ENCODE assay signal across 26 cellular contexts in the genomic region with DNA sequence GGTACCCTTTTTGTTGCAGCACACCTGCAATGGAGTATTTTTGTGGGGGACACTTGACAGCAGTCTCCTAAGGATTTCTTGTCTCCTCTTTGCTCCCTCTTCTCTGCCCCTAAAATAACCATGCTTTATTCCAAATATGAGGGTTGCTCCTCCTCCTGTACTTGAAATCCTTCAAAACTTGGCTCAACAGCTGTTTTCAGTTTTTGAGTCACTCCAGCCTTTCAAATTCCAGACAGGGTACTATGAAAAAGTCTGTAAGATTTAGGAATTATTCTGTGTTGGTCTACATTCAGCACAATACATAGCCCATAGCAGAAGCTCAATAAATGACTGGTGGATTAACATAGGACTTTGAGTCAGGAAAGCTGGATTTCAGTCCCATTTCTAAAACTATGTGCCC. TPM values are rescaled to one million over a fixed set of nuclear protein-coding genes. Genes with fewer than 3 reads are reported as not detected.
DNase-seq lines count a peak whose midpoint lies in the region; ATAC-seq, FAIRE-seq and TF ChIP-seq lines count a peak whose summit lies in the region.
"Had no signal": no experiment of that assay in that cellular context is flagged by ENCODE, and none has a peak within 500 bp of the region (broad histone marks: within the 10 kb centered on the region; RNA-seq: fewer than 3 reads in every experiment).

No MANE protein-coding gene starts in this region.

- no peak overlapping the region for H3K4me3 Mint-ChIP-seq in activated CD4-positive, alpha-beta T cell treated with anti-CD3 and anti-CD28 coated beads, Interleukin-2, amount 10 ng/mL, durations not matched to agents 24 days and 14 days
- no peak overlapping the region for H3K4me3 Mint-ChIP-seq in T-helper 17 cell
- no peak overlapping the region for H3K4me3 Mint-ChIP-seq in CD14-positive monocyte
- H3K4me3 Mint-ChIP-seq: effector memory CD8-positive, alpha-beta T cell; H9; stimulated activated naive CD8-positive, alpha-beta T cell treated with anti-CD3 and anti-CD28 coated beads, Interleukin-15, amount 100 ng/mL, for 72 hours had no signal

- H3K27ac ChIP-seq in thyroid gland: peak overlapping the region in 2 of 3 donors; percentile 22 to 30
- H3K27ac ChIP-seq: breast epithelium, prostate gland, transverse colon, WERI-Rb-1 had no signal

- H3K4me1 Mint-ChIP-seq in activated CD4-positive, alpha-beta T cell treated with anti-CD3 and anti-CD28 coated beads, Interleukin-2, amount 10 ng/mL, durations not matched to agents 24 days and 14 days: peaks cover 46% of the 10 kb centered on the region
- peaks cover 44% of the 10 kb centered on the region for H3K4me1 Mint-ChIP-seq in T-helper 17 cell
- peaks cover 52% of the 10 kb centered on the region for H3K4me1 Mint-ChIP-seq in CD14-positive monocyte

- no peaks in the 10 kb centered on the region for H3K27me3 Mint-ChIP-seq in activated CD4-positive, alpha-beta T cell treated with anti-CD3 and anti-CD28 coated beads, Interleukin-2, amount 10 ng/mL, durations not matched to agents 24 days and 14 days
- no peaks in the 10 kb centered on the region for H3K27me3 Mint-ChIP-seq in T-helper 17 cell
- peaks cover 0 to 2% (median 0%) of the 10 kb centered on the region in 3 donors for H3K27me3 Mint-ChIP-seq in CD14-positive monocyte (ENCODE audit: low read depth in 3 of 3)
- H3K27me3 Mint-ChIP-seq: effector memory CD8-positive, alpha-beta T cell; stimulated activated naive CD8-positive, alpha-beta T cell treated with anti-CD3 and anti-CD28 coated beads, Interleukin-15, amount 100 ng/mL, for 72 hours had no signal

- no peak for DNase-seq in activated CD4-positive, alpha-beta T cell treated with anti-CD3 and anti-CD28 coated beads, Interleukin-2, amount 10 ng/mL, durations not matched to agents 24 days and 14 days
- DNase-seq in activated CD4-positive, alpha-beta T cell treated with anti-CD3 and anti-CD28 coated beads for 4 hours: no peak
- DNase-seq in T-helper 17 cell (no peak), fibroblast of peridontal ligament (ENCODE audit: extremely low read depth) (peak; percentile 78), thyroid gland (no peak), CD14-positive monocyte (ENCODE audit: low spot score) (no peak), NCI-H1436 (lab: John Stamatoyannopoulos, UW) (no peak), GM12891 (ENCODE audit: insufficient read length, low spot score) (no peak)
- DNase-seq: activated CD4-positive, alpha-beta T cell treated with anti-CD3 and anti-CD28 coated beads, Interleukin-2, amount 50 U/mL, for 4 hours; activated CD8-positive, alpha-beta memory T cell treated with anti-CD3 and anti-CD28 coated beads, Interleukin-2, amount 50 U/mL, for 4 hours; activated effector memory CD4-positive, alpha-beta T cell treated with anti-CD3 and anti-CD28 coated beads, Interleukin-2, amount 50 U/mL, for 16 hours; BE2C; effector memory CD8-positive, alpha-beta T cell; H9; Karpas-422; mucosa of descending colon; NCI-H1048; NCI-H187 treated with DMSO at 0.1 percent for 48 hours; stimulated activated naive CD8-positive, alpha-beta T cell treated with anti-CD3 and anti-CD28 coated beads, Interleukin-15, amount 100 ng/mL, for 72 hours; transverse colon; WERI-Rb-1 had no signal

- intact Hi-C loops in activated CD4-positive, alpha-beta T cell treated with anti-CD3 and anti-CD28 coated beads, Interleukin-2, amount 10 ng/mL, durations not matched to agents 24 days and 14 days (cut with micrococcal nuclease): no loop called here
- intact Hi-C loops in thyroid gland (cut with DNase I): no loop called here
- intact Hi-C loops in CD14-positive monocyte (cut with micrococcal nuclease): no loop called here

- peaks cover 4 to 15% of the 10 kb centered on the region in 2 donors for H3K36me3 ChIP-seq in thyroid gland
- H3K36me3 ChIP-seq: breast epithelium, prostate gland had no signal

- H3K9me3 Mint-ChIP-seq in activated CD4-positive, alpha-beta T cell treated with anti-CD3 and anti-CD28 coated beads, Interleukin-2, amount 10 ng/mL, durations not matched to agents 24 days and 14 days: no peaks in the 10 kb centered on the region
- H3K9me3 Mint-ChIP-seq in CD14-positive monocyte: no peaks in the 10 kb centered on the region
- H3K9me3 Mint-ChIP-seq: effector memory CD8-positive, alpha-beta T cell; H9; stimulated activated naive CD8-positive, alpha-beta T cell treated with anti-CD3 and anti-CD28 coated beads, Interleukin-15, amount 100 ng/mL, for 72 hours had no signal

- H3K27ac Mint-ChIP-seq in activated CD4-positive, alpha-beta T cell treated with anti-CD3 and anti-CD28 coated beads, Interleukin-2, amount 10 ng/mL, durations not matched to agents 24 days and 14 days: peak overlapping the region; percentile 16
- H3K27ac Mint-ChIP-seq in T-helper 17 cell: peak overlapping the region; percentile 60
- peak overlapping the region in 2 of 7 donors; percentile 71 to 81 for H3K27ac Mint-ChIP-seq in CD14-positive monocyte
- H3K27ac Mint-ChIP-seq: H9 had no signal

- H3K36me3 Mint-ChIP-seq in activated CD4-positive, alpha-beta T cell treated with anti-CD3 and anti-CD28 coated beads, Interleukin-2, amount 10 ng/mL, durations not matched to agents 24 days and 14 days (ENCODE audit: low read depth): peaks cover 74% of the 10 kb centered on the region
- H3K36me3 Mint-ChIP-seq in T-helper 17 cell (ENCODE audit: low read depth): peaks cover 14% of the 10 kb centered on the region
- H3K36me3 Mint-ChIP-seq in CD14-positive monocyte: peaks cover 66 to 83% of the 10 kb centered on the region in 2 donors

- H3K27me3 ChIP-seq in thyroid gland: no peaks in the 10 kb centered on the region
- H3K27me3 ChIP-seq: BE2C, breast epithelium, transverse colon had no signal

- ATAC-seq in T-helper 17 cell: no peak
- ATAC-seq: effector memory CD8-positive, alpha-beta T cell; mucosa of descending colon had no signal

- no peak overlapping the region for H3K4me3 ChIP-seq in thyroid gland (replicated peaks in 1 of 3)
- H3K4me3 ChIP-seq: breast epithelium, mucosa of descending colon, prostate gland, transverse colon had no signal

- H3K9me3 ChIP-seq in T-helper 17 cell (ENCODE audit: control insufficient read depth, low read length, poor library complexity, severe bottlenecking) (no peaks in the 10 kb centered on the region), thyroid gland (no peaks in the 10 kb centered on the region)
- H3K9me3 ChIP-seq: BE2C, breast epithelium, mucosa of descending colon, prostate gland, transverse colon had no signal

- no peak for TF ChIP-seq POLR2A in thyroid gland (IDR thresholded peaks at IDR 0.05)
- no peak for TF ChIP-seq POLR2A in GM12891 (IDR thresholded peaks at IDR 0.05; ENCODE audit: low read depth, low read length)

- FAIRE-seq in GM12891 (lab: Jason Lieb, UNC): no peak
- FAIRE-seq: colon, GM12892, keratinocyte had no signal

- peaks cover 4 to 29% of the 10 kb centered on the region in 2 donors for H3K4me1 ChIP-seq in thyroid gland
- H3K4me1 ChIP-seq: prostate gland had no signal

- TF ChIP-seq CTCF in thyroid gland (IDR thresholded peaks at IDR 0.05) (no peak), CD14-positive monocyte (IDR thresholded peaks at IDR 0.05) (no peak)

TF ChIP-seq in GM12891, 5 proteins besides CTCF, POLR2A, EP300 and RAD21:
- no peak for TF ChIP-seq SPI1 (IDR thresholded peaks at IDR 0.05; ENCODE audit: low read depth, low read length)

RNA-seq across cellular contexts. Expression of a gene that starts 5.5 kb away (rescaled TPM):
- 41.7 and 42.3 TPM in 2 replicates for total RNA-seq in activated CD4-positive, alpha-beta T cell treated with anti-CD3 and anti-CD28 coated beads, Interleukin-2, amount 10 ng/mL, durations not matched to agents 24 days and 14 days
- total RNA-seq in T-helper 17 cell: 10 to 100 TPM; 52.1 to 56.1 TPM
- total RNA-seq in thyroid gland: 10 to 100 TPM in 3 of 4 donors, 1 to 10 TPM in 1; 9.7 to 14.8 (median 14.0) TPM
- polyA plus RNA-seq in CD14-positive monocyte: 1 to 10 TPM; 3.5 to 6.1 TPM
- 19.3 TPM for polyA plus RNA-seq in GM12891 (2012; ENCODE audit: low read depth, missing spikeins)

RNA-seq across cellular contexts. Expression of a gene that starts 6.0 kb away (rescaled TPM):
- total RNA-seq in activated CD4-positive, alpha-beta T cell treated with anti-CD3 and anti-CD28 coated beads, Interleukin-2, amount 10 ng/mL, durations not matched to agents 24 days and 14 days: 21.5 and 22.5 TPM in 2 replicates
- total RNA-seq in T-helper 17 cell (1 to 10 TPM; 5.4 to 7.0 TPM), thyroid gland (1 to 10 TPM; 3.2 to 5.0 (median 4.1) TPM)
- 1 to 10 TPM; 4.5 to 5.7 TPM for polyA plus RNA-seq in CD14-positive monocyte
- polyA plus RNA-seq in GM12891 (2012; ENCODE audit: low read depth, missing spikeins): 5.7 TPM

RNA-seq across cellular contexts. Expression of a gene that starts 11.7 kb away (rescaled TPM):
- total RNA-seq in activated CD4-positive, alpha-beta T cell treated with anti-CD3 and anti-CD28 coated beads, Interleukin-2, amount 10 ng/mL, durations not matched to agents 24 days and 14 days: 0.40 and 1.0 TPM in 2 replicates
- total RNA-seq in T-helper 17 cell (1 to 10 TPM; 1.4 to 1.5 TPM), thyroid gland (under 1 TPM; 0.13 to 0.89 (median 0.50) TPM)
- not detected for polyA plus RNA-seq in CD14-positive monocyte
- 0.42 TPM for polyA plus RNA-seq in GM12891 (2012; ENCODE audit: low read depth, missing spikeins)

RNA-seq across cellular contexts. Expression of a gene that starts 27.6 kb away (rescaled TPM):
- total RNA-seq in activated CD4-positive, alpha-beta T cell treated with anti-CD3 and anti-CD28 coated beads, Interleukin-2, amount 10 ng/mL, durations not matched to agents 24 days and 14 days: 60.4 and 64.1 TPM in 2 replicates
- 10 to 100 TPM; 40.8 to 42.6 TPM for total RNA-seq in T-helper 17 cell
- 1 to 10 TPM in 2 of 4 donors, under 1 TPM in 1, not detected in 1; 0.89 to 6.2 (median 2.6) TPM for total RNA-seq in thyroid gland
- 10 to 100 TPM; 29.7 to 43.7 TPM for polyA plus RNA-seq in CD14-positive monocyte
- polyA plus RNA-seq in GM12891 (2012; ENCODE audit: low read depth, missing spikeins): 19.8 TPM
- total RNA-seq: H9 had no signal

RNA-seq across cellular contexts. Expression of a gene that starts 30.0 kb away (rescaled TPM):
- total RNA-seq in activated CD4-positive, alpha-beta T cell treated with anti-CD3 and anti-CD28 coated beads, Interleukin-2, amount 10 ng/mL, durations not matched to agents 24 days and 14 days: 81.3 and 85.9 TPM in 2 replicates
- total RNA-seq in T-helper 17 cell (100 to 1,000 TPM; 228 to 253 TPM), thyroid gland (100 to 1,000 TPM in 1 of 4 donors, 10 to 100 TPM in 3; 65.8 to 102 (median 84.7) TPM)
- polyA plus RNA-seq in CD14-positive monocyte: 10 to 100 TPM; 10.1 to 14.8 TPM
- polyA plus RNA-seq in GM12891 (2012; ENCODE audit: low read depth, missing spikeins): 7.6 TPM
